In the genomic region with DNA sequence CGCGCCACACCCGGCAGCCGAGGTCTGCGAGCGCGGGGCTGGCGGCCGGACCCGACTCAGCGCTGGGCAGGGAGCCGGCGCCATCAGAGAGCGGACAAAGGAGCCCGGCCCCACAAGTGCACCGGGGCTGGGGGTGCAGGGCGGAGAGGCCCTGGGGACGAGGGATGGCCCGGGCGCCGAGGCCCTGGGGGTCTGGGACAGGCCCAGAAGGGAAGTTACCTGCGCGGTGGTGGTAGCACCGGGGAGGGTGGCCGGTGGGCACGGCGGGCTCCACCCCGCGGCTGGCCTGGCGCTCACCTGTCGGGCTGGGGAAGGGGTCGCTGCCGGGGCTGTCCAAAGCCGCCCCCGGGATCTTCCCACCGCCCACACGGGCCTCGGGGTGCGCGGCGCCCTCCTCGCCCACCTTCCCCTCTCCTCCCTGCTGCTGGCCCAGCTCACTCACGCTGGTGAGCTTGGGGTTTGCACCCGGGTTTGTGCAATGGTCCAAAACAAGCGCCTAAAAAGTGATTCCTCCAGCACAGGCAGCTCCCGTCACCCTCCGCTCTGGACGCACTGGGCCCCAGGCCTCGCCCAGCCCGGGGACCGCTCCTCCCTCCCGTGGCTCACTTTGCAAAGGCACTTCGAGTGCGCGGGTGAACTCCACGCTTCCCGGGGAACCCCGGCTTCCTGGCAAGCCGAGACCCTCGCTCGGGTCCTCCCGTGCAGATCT, we compare ENCODE assay signal across 8 cellular contexts. TPM values are rescaled to one million over a fixed set of nuclear protein-coding genes. Genes with fewer than 3 reads are reported as not detected.
A peak's percentile ranks its signal among the peaks of the same experiment; 100 is the strongest.
DNase-seq lines count a peak whose midpoint lies in the region; ATAC-seq and TF ChIP-seq lines count a peak whose summit lies in the region.

A gene with protein sequence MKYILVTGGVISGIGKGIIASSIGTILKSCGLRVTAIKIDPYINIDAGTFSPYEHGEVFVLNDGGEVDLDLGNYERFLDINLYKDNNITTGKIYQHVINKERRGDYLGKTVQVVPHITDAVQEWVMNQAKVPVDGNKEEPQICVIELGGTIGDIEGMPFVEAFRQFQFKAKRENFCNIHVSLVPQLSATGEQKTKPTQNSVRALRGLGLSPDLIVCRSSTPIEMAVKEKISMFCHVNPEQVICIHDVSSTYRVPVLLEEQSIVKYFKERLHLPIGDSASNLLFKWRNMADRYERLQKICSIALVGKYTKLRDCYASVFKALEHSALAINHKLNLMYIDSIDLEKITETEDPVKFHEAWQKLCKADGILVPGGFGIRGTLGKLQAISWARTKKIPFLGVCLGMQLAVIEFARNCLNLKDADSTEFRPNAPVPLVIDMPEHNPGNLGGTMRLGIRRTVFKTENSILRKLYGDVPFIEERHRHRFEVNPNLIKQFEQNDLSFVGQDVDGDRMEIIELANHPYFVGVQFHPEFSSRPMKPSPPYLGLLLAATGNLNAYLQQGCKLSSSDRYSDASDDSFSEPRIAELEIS (minus strand): TSS at position 554 of the 709 bp plus-strand sequence. CDS start 9,767 bp downstream, outside the sequence.

- peak within 1 kb of the TSS; percentile 82 for H3K4me3 Mint-ChIP-seq in activated naive CD4-positive, alpha-beta T cell treated with anti-CD3 and anti-CD28 coated beads, Interleukin-2, amount 10 ng/mL, durations not matched to agents 7 days and 5 days

- H3K36me3 ChIP-seq in urinary bladder (ENCODE audit: insufficient read depth), result no peaks in the 10 kb centered on the region

- peaks cover 21% of the 10 kb centered on the region for H3K4me1 Mint-ChIP-seq in activated naive CD4-positive, alpha-beta T cell treated with anti-CD3 and anti-CD28 coated beads, Interleukin-2, amount 10 ng/mL, durations not matched to agents 7 days and 5 days

- DNase-seq in DMS153 treated with DMSO at 0.1 percent for 48 hours (lab: John Stamatoyannopoulos, UW; ENCODE audit: unreplicated experiment) (peak; percentile 16), RWPE1 (ENCODE audit: low spot score) (peak; percentile 64), globus pallidus (ENCODE audit: low spot score) (peak; percentile 30), nucleus accumbens (lab: John Stamatoyannopoulos, UW) (peak in 46 of 56 donors; percentile 1 to 54 (median 20))
- DNase-seq in activated naive CD4-positive, alpha-beta T cell treated with anti-CD3 and anti-CD28 coated beads, Interleukin-2, amount 10 ng/mL, durations not matched to agents 7 days and 5 days, result peak; percentile 63

- no peak for TF ChIP-seq CTCF in RWPE1 (conservative IDR thresholded peaks at IDR 0.05; ENCODE audit: low read depth)

- WGBS in urinary bladder, result under 1% methylated on average over 60 of the region's 62 CpGs

- no peaks in the 10 kb centered on the region for H3K27me3 Mint-ChIP-seq in activated naive CD4-positive, alpha-beta T cell treated with anti-CD3 and anti-CD28 coated beads, Interleukin-2, amount 10 ng/mL, durations not matched to agents 7 days and 5 days

- POLR2A ChIA-PET in RWPE1 (lab: Yijun Ruan, JAX; ENCODE audit: low non-redundant PET), result no interaction called here

- CTCF ChIA-PET in RWPE1 (lab: Yijun Ruan, JAX), result no interaction called here
- CTCF ChIA-PET in activated naive CD4-positive, alpha-beta T cell treated with anti-CD3 and anti-CD28 coated beads, Interleukin-2, amount 10 ng/mL, durations not matched to agents 7 days and 5 days (lab: Charles Lee), result no interaction called here

- H3K27ac ChIP-seq in RWPE1, result peak within 1 kb of the TSS; percentile 83
- H3K27ac ChIP-seq in urinary bladder (ENCODE audit: low read depth), result peak within 1 kb of the TSS; percentile 91

- H3K4me3 ChIP-seq in urinary bladder (ENCODE audit: low read depth, low read length), result peak within 1 kb of the TSS; percentile 87

- no peaks in the 10 kb centered on the region for H3K36me3 Mint-ChIP-seq in activated naive CD4-positive, alpha-beta T cell treated with anti-CD3 and anti-CD28 coated beads, Interleukin-2, amount 10 ng/mL, durations not matched to agents 7 days and 5 days

- peak within 1 kb of the TSS; percentile 76 for H3K27ac Mint-ChIP-seq in activated naive CD4-positive, alpha-beta T cell treated with anti-CD3 and anti-CD28 coated beads, Interleukin-2, amount 10 ng/mL, durations not matched to agents 7 days and 5 days

- ATAC-seq in GM19463 (IDR thresholded peaks at IDR 0.05; ENCODE audit: unreplicated experiment) (peak; percentile 84), HG03565 (IDR thresholded peaks at IDR 0.05; ENCODE audit: unreplicated experiment) (peak; percentile 82)

- no peaks in the 10 kb centered on the region for H3K9me3 Mint-ChIP-seq in activated naive CD4-positive, alpha-beta T cell treated with anti-CD3 and anti-CD28 coated beads, Interleukin-2, amount 10 ng/mL, durations not matched to agents 7 days and 5 days

- H3K4me1 ChIP-seq in urinary bladder (ENCODE audit: insufficient read depth), result no peaks in the 10 kb centered on the region

RNA-seq across cellular contexts. Expression of the gene that starts here (rescaled TPM):
- total RNA-seq in urinary bladder, result 38.8 TPM
- polyA plus RNA-seq in urinary bladder, result 9.9 TPM

Comparison
In these comparisons a context has a peak if more than half of its experiments do, and no peak if none do; other contexts are left out.
1. Peak in every context shown above with its lines: DNase-seq, ATAC-seq, H3K4me3 ChIP-seq and H3K27ac ChIP-seq.